23 cellular contexts compared by ENCODE assay signal in the genomic region with DNA sequence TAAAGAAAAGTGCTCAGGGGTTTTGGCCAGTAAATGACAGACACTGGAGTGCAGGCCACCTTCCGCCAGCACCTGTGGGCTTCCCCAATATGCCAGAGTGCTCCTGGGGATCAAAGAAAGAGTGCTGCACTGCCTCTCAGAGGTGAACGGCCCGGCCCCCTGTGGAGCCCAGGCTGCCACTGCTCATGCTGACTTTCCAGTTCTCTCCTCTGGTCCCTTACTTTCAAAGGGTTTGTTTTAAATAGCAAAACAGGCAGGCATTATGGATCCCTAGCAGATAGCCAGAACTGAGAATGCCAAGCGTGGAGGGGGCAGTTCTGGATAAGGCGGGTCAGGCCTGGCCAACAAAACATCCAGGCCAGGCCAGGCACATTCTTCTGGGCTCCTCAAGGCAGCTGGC. TPM values are rescaled to one million over a fixed set of nuclear protein-coding genes. Genes with fewer than 3 reads are reported as not detected.
DNase-seq lines count a peak whose midpoint lies in the region; ATAC-seq, FAIRE-seq and TF ChIP-seq lines count a peak whose summit lies in the region.
"Had no signal": no experiment of that assay in that cellular context is flagged by ENCODE, and none has a peak within 500 bp of the region (broad histone marks: within the 10 kb centered on the region; RNA-seq: fewer than 3 reads in every experiment).

No MANE protein-coding gene starts in this region.

- intact Hi-C loops in HepG2 (cut with micrococcal nuclease; ENCODE audit: unreplicated experiment) = no loop called here
- intact Hi-C loops in right lobe of liver (cut with DNase I) = no loop called here
- intact Hi-C loops in CD14-positive monocyte (cut with micrococcal nuclease) = loop anchor here (5.0 to 10.0 kb wide), 2 partner anchors 377 to 385 kb away; no protein-coding TSS in a partner anchor

- H3K4me1 ChIP-seq in HepG2 (ENCODE audit: insufficient read depth, low read length) (no peaks in the 10 kb centered on the region), right lobe of liver (peaks cover 0 to 4% (median 0%) of the 10 kb centered on the region in 4 donors), subcutaneous abdominal adipose tissue (ENCODE audit: control insufficient read depth in 5 of 5, insufficient read depth in 5 of 5, low read length in 5 of 5) (no peaks in the 10 kb centered on the region), foreskin keratinocyte (peaks cover 9% of the 10 kb centered on the region)
- H3K4me1 ChIP-seq: BE2C had no signal

- H3K36me3 ChIP-seq in HepG2 (replicated peaks in 1 of 2; ENCODE audit: control insufficient read depth in 1 of 2, insufficient read depth in 2 of 2, low read length in 2 of 2) = no peaks in the 10 kb centered on the region
- peaks cover 0 to 56% (median 16%) of the 10 kb centered on the region in 4 donors for H3K36me3 ChIP-seq in right lobe of liver
- H3K36me3 ChIP-seq in subcutaneous abdominal adipose tissue (ENCODE audit: control insufficient read depth in 5 of 5, insufficient read depth in 5 of 5, low read length in 5 of 5) = peaks cover 29 to 83% (median 75%) of the 10 kb centered on the region in 5 donors
- H3K36me3 ChIP-seq: BE2C, MG63 had no signal

- TF ChIP-seq RAD21 in HepG2 (CRISPR knock-in tag; IDR thresholded peaks at IDR 0.05) = no peak

- ATAC-seq in HepG2 (peak; percentile 28; the same call in 2 of the 3 replicates), right lobe of liver (no peak), foreskin keratinocyte (no peak)
- ATAC-seq: SK-N-SH treated with all-trans-retinoic acid at 6 μM for 48 hours had no signal

- POLR2A ChIA-PET in HepG2 (lab: Yijun Ruan, JAX) = no interaction called here

- no peaks in the 10 kb centered on the region for H3K79me2 ChIP-seq in HepG2 (ENCODE audit: insufficient read depth, low read length)

- peaks cover 4% of the 10 kb centered on the region for H3K4me1 Mint-ChIP-seq in CD14-positive monocyte

- H3K9me3 Mint-ChIP-seq in CD14-positive monocyte = no peaks in the 10 kb centered on the region
- H3K9me3 Mint-ChIP-seq: CD4-positive, alpha-beta T cell had no signal

- H2AFZ ChIP-seq in HepG2 (ENCODE audit: low read length) = no peak overlapping the region
- H2AFZ ChIP-seq: PC-9 had no signal

- H3K4me3 ChIP-seq in HepG2 (replicated peaks in 1 of 3; ENCODE audit: insufficient read depth in 1 of 3, low read depth in 2 of 3, low read length in 3 of 3) (no peak overlapping the region), right lobe of liver (no peak overlapping the region), subcutaneous abdominal adipose tissue (ENCODE audit: low read depth in 1 of 5, low read length in 5 of 5) (no peak overlapping the region)
- H3K4me3 ChIP-seq: MG63, PC-9 had no signal

- H3K4me2 ChIP-seq in HepG2 (ENCODE audit: low read depth, low read length) = no peak overlapping the region
- H3K4me2 ChIP-seq: PC-9 had no signal

- peaks cover 44 to 65% of the 10 kb centered on the region in 2 donors for H3K36me3 Mint-ChIP-seq in CD14-positive monocyte

- H3K27ac ChIP-seq in HepG2 (ENCODE audit: extremely low read length, insufficient read depth, low read length) (no peak overlapping the region), right lobe of liver (no peak overlapping the region), subcutaneous abdominal adipose tissue (ENCODE audit: low read depth, low read length) (peak overlapping the region; percentile 38), foreskin keratinocyte (no peak overlapping the region)
- H3K27ac ChIP-seq: PC-9, RWPE1 had no signal

- in situ Hi-C loops in HepG2 (cut with HindIII; ENCODE audit: extremely low pct_ligation_motif_present, low pct_unique_long_range_greater_than_20kb) = no loop called here

- no peaks in the 10 kb centered on the region for H3K27me3 Mint-ChIP-seq in CD14-positive monocyte (ENCODE audit: low read depth in 3 of 3)
- H3K27me3 Mint-ChIP-seq: CD4-positive, alpha-beta T cell had no signal

- no peaks in the 10 kb centered on the region for H3K9me3 ChIP-seq in HepG2 (ENCODE audit: low read length)
- no peaks in the 10 kb centered on the region for H3K9me3 ChIP-seq in right lobe of liver
- H3K9me3 ChIP-seq in subcutaneous abdominal adipose tissue (ENCODE audit: control insufficient read depth in 5 of 5, low read length in 5 of 5) = no peaks in the 10 kb centered on the region
- H3K9me3 ChIP-seq: BE2C, MG63 had no signal

- DNase-seq in HepG2 (ENCODE audit: low spot score) (no peak), right lobe of liver (no peak), NCI-H69 (lab: John Stamatoyannopoulos, UW) (peak; percentile 24), iPS-NIHi7 (ENCODE audit: extremely low spot score) (peak; percentile 50), foreskin keratinocyte (no peak), CD14-positive monocyte (ENCODE audit: low spot score) (no peak), SHP77 (lab: John Stamatoyannopoulos, UW) (no peak)
- DNase-seq: BE2C; CD4-positive, alpha-beta T cell; COR-L47; DND-41; HCEC 1CT; MG63; NCI-H1048; NCI-H1436; NCI-H2029; NCI-H446 treated with DMSO at 0.1 percent for 48 hours; NCI-H748 treated with DMSO at 0.1 percent for 48 hours; PC-9 had no signal

- H3K4me3 Mint-ChIP-seq in CD14-positive monocyte = no peak overlapping the region
- H3K4me3 Mint-ChIP-seq: CD4-positive, alpha-beta T cell had no signal

- H3K27me3 ChIP-seq in HepG2 (ENCODE audit: control insufficient read depth in 1 of 2, insufficient read depth in 2 of 2, low read length in 2 of 2) (peaks cover 0 to 2% of the 10 kb centered on the region in 2 experiments; a peak in 1 of 5 replicates), right lobe of liver (no peaks in the 10 kb centered on the region), subcutaneous abdominal adipose tissue (ENCODE audit: control insufficient read depth in 5 of 5, insufficient read depth in 4 of 5, low read length in 5 of 5) (no peaks in the 10 kb centered on the region), foreskin keratinocyte (no peaks in the 10 kb centered on the region)
- H3K27me3 ChIP-seq: MG63 had no signal

- H3K9ac ChIP-seq in HepG2 (ENCODE audit: insufficient read depth, low read depth, low read length) = no peak overlapping the region
- H3K9ac ChIP-seq in subcutaneous abdominal adipose tissue (ENCODE audit: low read length in 5 of 5) = no peak overlapping the region

- TF ChIP-seq CTCF in HepG2 (CRISPR knock-in tag; IDR thresholded peaks at IDR 0.05) = no peak
- no peak for TF ChIP-seq CTCF in right lobe of liver (IDR thresholded peaks at IDR 0.05)
- TF ChIP-seq CTCF in foreskin keratinocyte (conservative IDR thresholded peaks at IDR 0.05) = no peak
- no peak for TF ChIP-seq CTCF in CD14-positive monocyte (IDR thresholded peaks at IDR 0.05)

- WGBS in HepG2 (ENCODE audit: low lambda C conversion rate) = 44% methylated on average over 5 of the region's 5 CpGs
- WGBS in right lobe of liver (ENCODE audit: insufficient coverage, low coverage, low lambda C conversion rate, missing lambda C conversion rate) = 75% methylated on average over 1 of the region's 5 CpGs

- BruUV-seq in HepG2 (replicated peaks; lab: Mats Ljungman, UMichigan) = no TSS peak

- no peak overlapping the region for H3K27ac Mint-ChIP-seq in CD14-positive monocyte
- H3K27ac Mint-ChIP-seq: CD4-positive, alpha-beta T cell had no signal

- TF ChIP-seq EP300 in HepG2 (IDR thresholded peaks at IDR 0.05; ENCODE audit: low read depth in 2 of 2, low read length in 2 of 2) (no peak), HepG2 (CRISPR knock-in tag; IDR thresholded peaks at IDR 0.05; ENCODE audit: borderline replicate concordance) (no peak)

- TF ChIP-seq POLR2A in HepG2 (IDR thresholded peaks at IDR 0.05; ENCODE audit: insufficient read depth in 1 of 2, low read depth in 2 of 2, low read length in 2 of 2) = no peak
- TF ChIP-seq POLR2A in right lobe of liver (IDR thresholded peaks at IDR 0.05) = no peak

- CTCF ChIA-PET in HepG2 (lab: Yijun Ruan, JAX; ENCODE audit: low intra/inter-chr PET ratio, low total read pairs) = no interaction called here

- no peak for FAIRE-seq in HepG2 (lab: Jason Lieb, UNC)
- FAIRE-seq: GM12891 had no signal

- no peaks in the 10 kb centered on the region for H4K20me1 ChIP-seq in HepG2 (ENCODE audit: insufficient read depth, low read length)

TF ChIP-seq in HepG2, 621 proteins besides CTCF, POLR2A, EP300 and RAD21 (continues in another document):
- TF ChIP-seq ASH2L (IDR thresholded peaks at IDR 0.05; ENCODE audit: insufficient read length, low read depth, low read length) (no peak), ZNF34 (CRISPR knock-in tag; IDR thresholded peaks at IDR 0.05; ENCODE audit: borderline replicate concordance) (no peak), CHD4 (IDR thresholded peaks at IDR 0.05; ENCODE audit: borderline replicate concordance, low read length) (no peak), KDM6A (CRISPR knock-in tag; IDR thresholded peaks at IDR 0.05; ENCODE audit: low read depth) (no peak), ZNF598 (CRISPR knock-in tag; IDR thresholded peaks at IDR 0.05; ENCODE audit: borderline replicate concordance) (no peak), ZBTB42 (CRISPR knock-in tag; IDR thresholded peaks at IDR 0.05) (no peak), RBAK (CRISPR knock-in tag; IDR thresholded peaks at IDR 0.05) (no peak)

RNA-seq across cellular contexts. Expression of a gene that starts 59.6 kb away (rescaled TPM):
- total RNA-seq in HepG2 (2016; rRNA removed; fragmentation: Illumina TruSeq; extraction: Trizol) (314 and 466 TPM in 2 replicates), right lobe of liver (10 to 100 TPM; 56.9 to 74.3 (median 64.0) TPM), foreskin keratinocyte (110 and 114 TPM in 2 replicates)
- total RNA-seq in HepG2 (2016; cell fraction: cytosol; rRNA removed; fragmentation: Illumina TruSeq; extraction: Trizol; ENCODE audit: low read depth) = 106 and 114 TPM in 2 replicates
- total RNA-seq in HepG2 (2016; cell fraction: insoluble cytoplasmic fraction; rRNA removed; fragmentation: Illumina TruSeq; extraction: Trizol) = 318 and 433 TPM in 2 replicates
- 152 and 204 TPM in 2 replicates for total RNA-seq in HepG2 (2016; cell fraction: membrane; rRNA removed; fragmentation: Illumina TruSeq; extraction: Trizol)
- 480 and 515 TPM in 2 replicates for total RNA-seq in HepG2 (2016; cell fraction: nucleus; rRNA removed; fragmentation: Illumina TruSeq; extraction: Trizol)
- polyA plus RNA-seq in HepG2 (2011; rRNA removed) (23.9 and 29.3 TPM in 2 replicates), foreskin keratinocyte (57.5 and 60.1 TPM in 2 replicates), CD14-positive monocyte (10 to 100 TPM; 27.6 to 39.9 TPM)
- 8.1 and 12.2 TPM in 2 replicates for polyA plus RNA-seq in HepG2 (2011; cell fraction: cytosol; rRNA removed)
- 21.1 and 35.5 TPM in 2 replicates for polyA plus RNA-seq in HepG2 (2011; cell fraction: nucleus; rRNA removed)
- polyA plus RNA-seq in HepG2 (2012) = 29.6 and 57.6 TPM in 2 replicates
- 20.1 and 21.0 TPM in 2 replicates for polyA plus RNA-seq in HepG2 (2016; cell fraction: cytosol; fragmentation: Illumina TruSeq; extraction: Trizol; ENCODE audit: low read depth)
- 174 and 187 TPM in 2 replicates for polyA plus RNA-seq in HepG2 (2016; cell fraction: insoluble cytoplasmic fraction; fragmentation: Illumina TruSeq; extraction: Trizol; ENCODE audit: low read depth)
- 57.3 and 58.5 TPM in 2 replicates for polyA plus RNA-seq in HepG2 (2016; cell fraction: membrane; fragmentation: Illumina TruSeq; extraction: Trizol; ENCODE audit: low read depth)
- polyA plus RNA-seq in HepG2 (2016; cell fraction: nucleus; fragmentation: Illumina TruSeq; extraction: Trizol; ENCODE audit: insufficient read depth, low read depth) = 472 and 516 TPM in 2 replicates
- 42.3 and 54.4 TPM in 2 replicates for polyA minus RNA-seq in HepG2 (2011; rRNA and poly(A)+ RNA removed; ENCODE audit: low replicate concordance)
- 71.4 and 82.9 TPM in 2 replicates for polyA minus RNA-seq in HepG2 (2011; cell fraction: cytosol; rRNA and poly(A)+ RNA removed)
- polyA minus RNA-seq in HepG2 (2011; cell fraction: nucleus; rRNA and poly(A)+ RNA removed) = 248 and 279 TPM in 2 replicates

Comparison
In these comparisons a context has a peak if more than half of its experiments do, and no peak if none do; other contexts are left out.
1. DNase-seq: peak in NCI-H69 (single experiment) and iPS-NIHi7 (single experiment); none in HepG2 (single experiment), right lobe of liver (0 of 3), foreskin keratinocyte (0 of 2), CD14-positive monocyte (single experiment) and SHP77 (0 of 2).
2. intact Hi-C loops: an anchor here in CD14-positive monocyte (5.0 to 10.0 kb wide); none called in HepG2 and right lobe of liver.